ENCODE assay signal across 1 cellular context in genomic region chr10:86399879-86400704, GRCh38.
TF ChIP-seq lines count a peak whose summit lies in the region.

No MANE protein-coding gene starts in this region.

TF ChIP-seq in HepG2, 621 proteins besides CTCF, POLR2A, EP300 and RAD21 (continued from another document):
- TF ChIP-seq PHF20 (CRISPR knock-in tag; IDR thresholded peaks at IDR 0.05) (peak; percentile 74), ZNF180 (CRISPR knock-in tag; IDR thresholded peaks at IDR 0.05; ENCODE audit: borderline replicate concordance, low read depth) (0 out of 2 replicates have a peak, but pooled peaks have one; percentile 50), CBX5 (CRISPR knock-in tag; IDR thresholded peaks at IDR 0.05; ENCODE audit: borderline replicate concordance) (peak; percentile 88; the same call in 1 of the 2 replicates), ZNF20 (CRISPR knock-in tag; IDR thresholded peaks at IDR 0.05) (peak; percentile 33; the same call in 1 of the 2 replicates), BCLAF1 (IDR thresholded peaks at IDR 0.05) (no peak), DPF2 (CRISPR knock-in tag; IDR thresholded peaks at IDR 0.05; ENCODE audit: borderline replicate concordance, low read depth) (no peak), FIP1L1 (IDR thresholded peaks at IDR 0.05; ENCODE audit: borderline replicate concordance, insufficient read depth, low read depth, low read length) (no peak), ZSCAN21 (CRISPR knock-in tag; IDR thresholded peaks at IDR 0.05; ENCODE audit: borderline replicate concordance) (peak; percentile 92), MTF2 (CRISPR knock-in tag; IDR thresholded peaks at IDR 0.05; ENCODE audit: borderline replicate concordance) (peak; percentile 98), HNF1A (IDR thresholded peaks at IDR 0.05; ENCODE audit: low read depth) (no peak), HNF1A (CRISPR knock-in tag; IDR thresholded peaks at IDR 0.05; ENCODE audit: borderline replicate concordance) (peak; percentile 71; the same call in 1 of the 2 replicates), IKZF1 (IDR thresholded peaks at IDR 0.05) (no peak), SCMH1 (CRISPR knock-in tag; IDR thresholded peaks at IDR 0.05; ENCODE audit: borderline replicate concordance) (no peak), CEBPG (CRISPR knock-in tag; IDR thresholded peaks at IDR 0.05) (peak; percentile 28; the same call in 1 of the 2 replicates), HHEX (CRISPR knock-in tag; IDR thresholded peaks at IDR 0.05) (no peak), JUND (CRISPR knock-in tag; IDR thresholded peaks at IDR 0.05) (peak; percentile 7; the same call in 1 of the 2 replicates), DNMT1 (CRISPR knock-in tag; IDR thresholded peaks at IDR 0.05) (peak; percentile 54; the same call in 1 of the 2 replicates), CBFB (CRISPR knock-in tag; IDR thresholded peaks at IDR 0.05) (no peak; the same call in 1 of the 2 replicates), ISX (CRISPR knock-in tag; conservative IDR thresholded peaks at IDR 0.05) (no peak), ZNF557 (CRISPR knock-in tag; IDR thresholded peaks at IDR 0.05) (0 out of 2 replicates have a peak, but pooled peaks have one; percentile 20), KAT2B (IDR thresholded peaks at IDR 0.05; ENCODE audit: borderline replicate concordance, low read depth, low read length) (no peak), ZNF687 (CRISPR knock-in tag; IDR thresholded peaks at IDR 0.05) (peak; percentile 97), SMAD1 (CRISPR knock-in tag; IDR thresholded peaks at IDR 0.05; ENCODE audit: borderline replicate concordance, low read depth) (no peak; the same call in 1 of the 2 replicates), HNF4G (IDR thresholded peaks at IDR 0.05; ENCODE audit: borderline replicate concordance, low read depth, low read length) (no peak), HNF4G (CRISPR knock-in tag; IDR thresholded peaks at IDR 0.05; ENCODE audit: borderline replicate concordance, low read depth) (peak; percentile 73; the same call in 1 of the 2 replicates), ZNF24 (IDR thresholded peaks at IDR 0.05) (peak; percentile 71), FOXK1 (CRISPR knock-in tag; IDR thresholded peaks at IDR 0.05; ENCODE audit: borderline replicate concordance, low read depth) (no peak), MYPOP (CRISPR knock-in tag; IDR thresholded peaks at IDR 0.05) (peak; percentile 90), ZNF772 (CRISPR knock-in tag; IDR thresholded peaks at IDR 0.05) (peak; percentile 89), ZNF550 (CRISPR knock-in tag; IDR thresholded peaks at IDR 0.05; ENCODE audit: borderline replicate concordance) (0 out of 2 replicates have a peak, but pooled peaks have one; percentile 79), ZFYVE20 (CRISPR knock-in tag; IDR thresholded peaks at IDR 0.05; ENCODE audit: borderline replicate concordance, low read depth) (no peak), ZNF468 (CRISPR knock-in tag; IDR thresholded peaks at IDR 0.05) (no peak), THAP9 (CRISPR knock-in tag; IDR thresholded peaks at IDR 0.05; ENCODE audit: borderline replicate concordance) (0 out of 2 replicates have a peak, but pooled peaks have one; percentile 63), YEATS2 (CRISPR knock-in tag; IDR thresholded peaks at IDR 0.05; ENCODE audit: borderline replicate concordance) (peak; percentile 69; the same call in 1 of the 2 replicates)
- TF ChIP-seq, protein P1, sequence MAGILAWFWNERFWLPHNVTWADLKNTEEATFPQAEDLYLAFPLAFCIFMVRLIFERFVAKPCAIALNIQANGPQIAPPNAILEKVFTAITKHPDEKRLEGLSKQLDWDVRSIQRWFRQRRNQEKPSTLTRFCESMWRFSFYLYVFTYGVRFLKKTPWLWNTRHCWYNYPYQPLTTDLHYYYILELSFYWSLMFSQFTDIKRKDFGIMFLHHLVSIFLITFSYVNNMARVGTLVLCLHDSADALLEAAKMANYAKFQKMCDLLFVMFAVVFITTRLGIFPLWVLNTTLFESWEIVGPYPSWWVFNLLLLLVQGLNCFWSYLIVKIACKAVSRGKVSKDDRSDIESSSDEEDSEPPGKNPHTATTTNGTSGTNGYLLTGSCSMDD (CRISPR knock-in tag; IDR thresholded peaks at IDR 0.05): no peak; the same call in 1 of the 2 replicates
- TF ChIP-seq, protein P2, sequence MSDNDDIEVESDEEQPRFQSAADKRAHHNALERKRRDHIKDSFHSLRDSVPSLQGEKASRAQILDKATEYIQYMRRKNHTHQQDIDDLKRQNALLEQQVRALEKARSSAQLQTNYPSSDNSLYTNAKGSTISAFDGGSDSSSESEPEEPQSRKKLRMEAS (IDR thresholded peaks at IDR 0.05): peak; percentile 60
- TF ChIP-seq, protein P3, sequence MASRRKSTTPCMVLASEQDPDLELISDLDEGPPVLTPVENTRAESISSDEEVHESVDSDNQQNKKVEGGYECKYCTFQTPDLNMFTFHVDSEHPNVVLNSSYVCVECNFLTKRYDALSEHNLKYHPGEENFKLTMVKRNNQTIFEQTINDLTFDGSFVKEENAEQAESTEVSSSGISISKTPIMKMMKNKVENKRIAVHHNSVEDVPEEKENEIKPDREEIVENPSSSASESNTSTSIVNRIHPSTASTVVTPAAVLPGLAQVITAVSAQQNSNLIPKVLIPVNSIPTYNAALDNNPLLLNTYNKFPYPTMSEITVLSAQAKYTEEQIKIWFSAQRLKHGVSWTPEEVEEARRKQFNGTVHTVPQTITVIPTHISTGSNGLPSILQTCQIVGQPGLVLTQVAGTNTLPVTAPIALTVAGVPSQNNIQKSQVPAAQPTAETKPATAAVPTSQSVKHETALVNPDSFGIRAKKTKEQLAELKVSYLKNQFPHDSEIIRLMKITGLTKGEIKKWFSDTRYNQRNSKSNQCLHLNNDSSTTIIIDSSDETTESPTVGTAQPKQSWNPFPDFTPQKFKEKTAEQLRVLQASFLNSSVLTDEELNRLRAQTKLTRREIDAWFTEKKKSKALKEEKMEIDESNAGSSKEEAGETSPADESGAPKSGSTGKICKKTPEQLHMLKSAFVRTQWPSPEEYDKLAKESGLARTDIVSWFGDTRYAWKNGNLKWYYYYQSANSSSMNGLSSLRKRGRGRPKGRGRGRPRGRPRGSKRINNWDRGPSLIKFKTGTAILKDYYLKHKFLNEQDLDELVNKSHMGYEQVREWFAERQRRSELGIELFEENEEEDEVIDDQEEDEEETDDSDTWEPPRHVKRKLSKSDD (CRISPR knock-in tag; IDR thresholded peaks at IDR 0.05; ENCODE audit: low read depth): peak; percentile 83; the same call in 1 of the 2 replicates
